Comparison of ENCODE assay signal across 7 cellular contexts in the genomic region with DNA sequence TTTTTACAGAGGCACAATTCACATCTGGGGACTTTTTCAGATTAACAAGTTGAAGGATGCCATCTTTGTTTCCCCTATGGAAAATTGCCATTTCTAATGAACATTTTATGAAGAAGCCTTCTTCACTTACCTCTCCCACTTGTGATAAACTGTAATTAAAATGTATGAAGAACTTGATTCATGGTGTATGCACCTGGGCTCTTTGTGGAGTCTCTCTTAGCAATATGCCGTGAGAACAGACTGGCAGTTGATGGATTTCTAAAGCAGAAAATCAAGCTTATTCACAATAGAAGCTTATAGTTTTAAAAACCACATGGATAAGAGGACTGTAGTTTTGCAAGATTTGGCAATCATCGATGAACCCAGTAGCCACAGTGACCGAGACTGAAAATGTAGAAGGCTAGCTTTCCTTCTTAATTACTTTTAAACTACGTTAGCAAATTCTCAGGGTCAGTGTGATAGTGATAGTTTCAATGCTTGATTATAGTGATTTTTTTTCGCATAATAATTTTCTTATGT.
DNase-seq lines count a peak whose midpoint lies in the region; ATAC-seq and TF ChIP-seq lines count a peak whose summit lies in the region.

No MANE protein-coding gene starts in this region.

- no peaks in the 10 kb centered on the region for H3K36me3 ChIP-seq in osteoblast (ENCODE audit: insufficient read depth, low read length)

- CTCF ChIA-PET in activated B cell treated with CpG ODN at 0.5 μM for 24 hours (lab: Charles Lee) = no interaction called here

- H3K27ac ChIP-seq in osteoblast (ENCODE audit: low read depth, low read length) = peak overlapping the region; percentile 63

- no peak overlapping the region for H3K4me3 Mint-ChIP-seq in activated B cell treated with CpG ODN at 0.5 μM for 24 hours

- no peak overlapping the region for H3K4me3 ChIP-seq in osteoblast (ENCODE audit: insufficient read depth, low read length)

- intact Hi-C loops in activated B cell treated with CpG ODN at 0.5 μM for 24 hours (cut with micrococcal nuclease) = no loop called here

- H3K4me1 ChIP-seq in osteoblast (ENCODE audit: insufficient read depth, low read length) = peaks cover 14% of the 10 kb centered on the region

- H3K9me3 Mint-ChIP-seq in activated B cell treated with CpG ODN at 0.5 μM for 24 hours = peaks cover 10% of the 10 kb centered on the region

- no peaks in the 10 kb centered on the region for H3K27me3 Mint-ChIP-seq in activated B cell treated with CpG ODN at 0.5 μM for 24 hours

- no peaks in the 10 kb centered on the region for H3K79me2 ChIP-seq in osteoblast (ENCODE audit: insufficient read depth, low read length)

- no peak for TF ChIP-seq CTCF in activated B cell treated with CpG ODN at 0.5 μM for 24 hours (IDR thresholded peaks at IDR 0.05)
- TF ChIP-seq CTCF in osteoblast (IDR thresholded peaks at IDR 0.05; ENCODE audit: extremely low read depth, low read depth, low read length) = no peak

- peak overlapping the region; percentile 52 for H3K4me2 ChIP-seq in osteoblast (ENCODE audit: insufficient read depth, low read length)

- no peaks in the 10 kb centered on the region for H4K20me1 ChIP-seq in osteoblast (ENCODE audit: insufficient read depth, low read length)

- H2AFZ ChIP-seq in osteoblast (ENCODE audit: low read length) = peak overlapping the region; percentile 84

- DNase-seq in activated B cell treated with CpG ODN at 0.5 μM for 24 hours = no peak
- DNase-seq in osteoblast (ENCODE audit: insufficient read length, low spot score, missing footprints) = no peak
- DNase-seq in NCI-H1930 (lab: John Stamatoyannopoulos, UW) = no peak
- no peak for DNase-seq in NCI-H345 treated with DMSO at 0.1 percent for 48 hours (lab: John Stamatoyannopoulos, UW; ENCODE audit: unreplicated experiment)

- peaks cover 24% of the 10 kb centered on the region for H3K4me1 Mint-ChIP-seq in activated B cell treated with CpG ODN at 0.5 μM for 24 hours

- ATAC-seq in GM18867 (IDR thresholded peaks at IDR 0.05; ENCODE audit: unreplicated experiment) (peak; percentile 12), HG02885 (IDR thresholded peaks at IDR 0.05; ENCODE audit: poor library complexity, unreplicated experiment) (peak; percentile 3), activated B cell treated with CpG ODN at 0.5 μM for 24 hours (ENCODE audit: low read depth) (no peak), HG02970 (IDR thresholded peaks at IDR 0.05; ENCODE audit: low FRiP score, unreplicated experiment) (no peak)

- no peaks in the 10 kb centered on the region for H3K27me3 ChIP-seq in osteoblast (ENCODE audit: insufficient read depth, low read length)

- H3K36me3 Mint-ChIP-seq in activated B cell treated with CpG ODN at 0.5 μM for 24 hours (ENCODE audit: low read depth) = no peaks in the 10 kb centered on the region

- POLR2A ChIA-PET in activated B cell treated with CpG ODN at 0.5 μM for 24 hours (lab: Charles Lee) = no interaction called here

- H3K9me3 ChIP-seq in osteoblast (ENCODE audit: low read depth, low read length) = peaks cover 3% of the 10 kb centered on the region

- H3K27ac Mint-ChIP-seq in activated B cell treated with CpG ODN at 0.5 μM for 24 hours = peak overlapping the region; percentile 5

Comparison
In these comparisons a context has a peak if more than half of its experiments do, and no peak if none do; other contexts are left out.
1. ATAC-seq: peak in GM18867 (single experiment) and HG02885 (single experiment); none in activated B cell treated with CpG ODN at 0.5 μM for 24 hours (single experiment) and HG02970 (single experiment).